In the genomic region with DNA sequence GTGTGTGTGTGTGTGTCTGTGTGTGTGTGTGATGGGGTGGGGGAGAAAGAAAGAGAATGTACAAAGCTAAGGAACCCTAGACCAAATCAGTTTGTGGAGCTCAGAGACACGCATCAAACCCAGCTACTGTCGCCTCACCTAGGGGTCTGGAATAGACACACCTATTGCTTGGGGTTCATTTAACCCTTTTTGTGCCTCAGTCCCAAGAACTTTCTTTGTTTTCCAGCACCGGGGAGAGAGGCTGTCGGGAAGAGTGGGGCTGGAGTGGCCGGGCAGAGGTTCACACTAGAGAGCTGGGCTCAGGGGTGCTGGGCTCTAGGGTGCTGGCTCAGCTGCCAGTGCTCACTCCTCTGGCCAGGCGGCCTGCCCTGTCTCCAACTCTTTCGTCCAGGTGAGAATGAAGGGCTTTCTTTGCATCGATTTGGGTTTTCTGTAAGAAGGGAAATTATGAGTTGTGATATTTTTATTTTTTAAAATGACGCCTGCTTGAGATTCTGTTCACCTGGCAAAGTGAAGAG, we compare ENCODE assay signal across 18 cellular contexts.
DNase-seq lines count a peak whose midpoint lies in the region; ATAC-seq and TF ChIP-seq lines count a peak whose summit lies in the region.
"Had no signal": no experiment of that assay in that cellular context is flagged by ENCODE, and none has a peak within 500 bp of the region (broad histone marks: within the 10 kb centered on the region; RNA-seq: fewer than 3 reads in every experiment).

No MANE protein-coding gene starts in this region.

- POLR2A ChIA-PET in activated naive CD8-positive, alpha-beta T cell treated with anti-CD3 and anti-CD28 coated beads, Interleukin-2, amount 10 ng/mL, durations not matched to agents 7 days and 5 days (lab: Charles Lee): no interaction called here
- POLR2A ChIA-PET in naive thymus-derived CD4-positive, alpha-beta T cell (lab: Charles Lee): no interaction called here

- intact Hi-C loops in naive thymus-derived CD4-positive, alpha-beta T cell (cut with micrococcal nuclease): no loop called here

- no peak overlapping the region for H3K27ac ChIP-seq in coronary artery
- H3K27ac ChIP-seq in naive thymus-derived CD4-positive, alpha-beta T cell (ENCODE audit: low read depth, low read length): no peak overlapping the region
- H3K27ac ChIP-seq in thoracic aorta: no peak overlapping the region
- H3K27ac ChIP-seq: esophagus muscularis mucosa, gastrocnemius medialis, left lung, VCaP had no signal

- peaks cover 2% of the 10 kb centered on the region for H3K36me3 Mint-ChIP-seq in activated naive CD8-positive, alpha-beta T cell treated with anti-CD3 and anti-CD28 coated beads, Interleukin-2, amount 10 ng/mL, durations not matched to agents 7 days and 5 days
- H3K36me3 Mint-ChIP-seq in activated naive CD8-positive, alpha-beta T cell treated with anti-CD3 and anti-CD28 coated beads, Interleukin-2, amount 50 U/mL, for 24 hours (ENCODE audit: low read depth): no peaks in the 10 kb centered on the region
- peaks cover 0 to 12% (median 0%) of the 10 kb centered on the region in 5 donors for H3K36me3 Mint-ChIP-seq in naive thymus-derived CD4-positive, alpha-beta T cell

- no peaks in the 10 kb centered on the region for H3K36me3 ChIP-seq in naive thymus-derived CD4-positive, alpha-beta T cell (ENCODE audit: control insufficient read depth in 2 of 3, insufficient read depth in 3 of 3, low read length in 3 of 3)
- H3K36me3 ChIP-seq in thoracic aorta: no peaks in the 10 kb centered on the region
- H3K36me3 ChIP-seq: BE2C, esophagus muscularis mucosa, gastrocnemius medialis, left lung had no signal

- H3K4me3 ChIP-seq in coronary artery: peak overlapping the region; percentile 57
- no peak overlapping the region for H3K4me3 ChIP-seq in naive thymus-derived CD4-positive, alpha-beta T cell (ENCODE audit: low read length)
- peak overlapping the region; percentile 64 for H3K4me3 ChIP-seq in thoracic aorta
- H3K4me3 ChIP-seq: esophagus muscularis mucosa, left lung had no signal

- H3K4me1 Mint-ChIP-seq in activated naive CD8-positive, alpha-beta T cell treated with anti-CD3 and anti-CD28 coated beads, Interleukin-2, amount 10 ng/mL, durations not matched to agents 7 days and 5 days: peaks cover 14% of the 10 kb centered on the region
- H3K4me1 Mint-ChIP-seq in activated naive CD8-positive, alpha-beta T cell treated with anti-CD3 and anti-CD28 coated beads, Interleukin-2, amount 50 U/mL, for 24 hours: peaks cover 8% of the 10 kb centered on the region
- H3K4me1 Mint-ChIP-seq in naive thymus-derived CD4-positive, alpha-beta T cell: peaks cover 0 to 26% (median 13%) of the 10 kb centered on the region in 7 donors

- no peaks in the 10 kb centered on the region for H3K4me1 ChIP-seq in naive thymus-derived CD4-positive, alpha-beta T cell (ENCODE audit: control insufficient read depth in 2 of 2, insufficient read depth in 2 of 2, low read length in 2 of 2)
- peaks cover 7 to 15% of the 10 kb centered on the region in 2 donors for H3K4me1 ChIP-seq in thoracic aorta (ENCODE audit: control insufficient read depth in 1 of 2, low read depth in 2 of 2)

- peaks cover 83% of the 10 kb centered on the region for H3K27me3 Mint-ChIP-seq in activated naive CD8-positive, alpha-beta T cell treated with anti-CD3 and anti-CD28 coated beads, Interleukin-2, amount 10 ng/mL, durations not matched to agents 7 days and 5 days
- H3K27me3 Mint-ChIP-seq in activated naive CD8-positive, alpha-beta T cell treated with anti-CD3 and anti-CD28 coated beads, Interleukin-2, amount 50 U/mL, for 24 hours: peaks cover 78% of the 10 kb centered on the region
- peaks cover 74 to 87% (median 82%) of the 10 kb centered on the region in 5 donors for H3K27me3 Mint-ChIP-seq in naive thymus-derived CD4-positive, alpha-beta T cell

- peaks cover 4 to 19% of the 10 kb centered on the region in 2 donors for H3K27me3 ChIP-seq in naive thymus-derived CD4-positive, alpha-beta T cell (ENCODE audit: control insufficient read depth in 2 of 2, insufficient read depth in 2 of 2, low read length in 2 of 2)
- H3K27me3 ChIP-seq in thoracic aorta (replicated peaks; ENCODE audit: insufficient read depth): peaks cover 6% of the 10 kb centered on the region
- H3K27me3 ChIP-seq: BE2C had no signal

- no peaks in the 10 kb centered on the region for H3K9me3 ChIP-seq in naive thymus-derived CD4-positive, alpha-beta T cell (ENCODE audit: control insufficient read depth in 2 of 3, low read length in 3 of 3)
- H3K9me3 ChIP-seq in thoracic aorta: no peaks in the 10 kb centered on the region
- H3K9me3 ChIP-seq: BE2C, esophagus muscularis mucosa, gastrocnemius medialis, left lung had no signal

- no peaks in the 10 kb centered on the region for H3K9me3 Mint-ChIP-seq in activated naive CD8-positive, alpha-beta T cell treated with anti-CD3 and anti-CD28 coated beads, Interleukin-2, amount 10 ng/mL, durations not matched to agents 7 days and 5 days
- no peaks in the 10 kb centered on the region for H3K9me3 Mint-ChIP-seq in activated naive CD8-positive, alpha-beta T cell treated with anti-CD3 and anti-CD28 coated beads, Interleukin-2, amount 50 U/mL, for 24 hours
- H3K9me3 Mint-ChIP-seq in naive thymus-derived CD4-positive, alpha-beta T cell: peaks cover 0 to 26% (median 1%) of the 10 kb centered on the region in 11 donors

- no peak for ATAC-seq in activated naive CD8-positive, alpha-beta T cell treated with anti-CD3 and anti-CD28 coated beads, Interleukin-2, amount 10 ng/mL, durations not matched to agents 7 days and 5 days (ENCODE audit: low read depth)
- ATAC-seq in activated naive CD8-positive, alpha-beta T cell treated with anti-CD3 and anti-CD28 coated beads, Interleukin-2, amount 50 U/mL, for 24 hours: no peak
- ATAC-seq in naive thymus-derived CD4-positive, alpha-beta T cell: no peak
- ATAC-seq in thoracic aorta (ENCODE audit: insufficient number of reproducible peaks, low FRiP score, low read depth): no peak
- ATAC-seq: T-helper 17 cell had no signal

- no peak overlapping the region for H3K27ac Mint-ChIP-seq in activated naive CD8-positive, alpha-beta T cell treated with anti-CD3 and anti-CD28 coated beads, Interleukin-2, amount 10 ng/mL, durations not matched to agents 7 days and 5 days
- no peak overlapping the region for H3K27ac Mint-ChIP-seq in activated naive CD8-positive, alpha-beta T cell treated with anti-CD3 and anti-CD28 coated beads, Interleukin-2, amount 50 U/mL, for 24 hours
- no peak overlapping the region for H3K27ac Mint-ChIP-seq in naive thymus-derived CD4-positive, alpha-beta T cell
- H3K27ac Mint-ChIP-seq: T-helper 17 cell had no signal

- no peak for TF ChIP-seq CTCF in coronary artery (IDR thresholded peaks at IDR 0.05)
- TF ChIP-seq CTCF in thoracic aorta (IDR thresholded peaks at IDR 0.05): no peak

- no peak for DNase-seq in activated naive CD8-positive, alpha-beta T cell treated with anti-CD3 and anti-CD28 coated beads, Interleukin-2, amount 10 ng/mL, durations not matched to agents 7 days and 5 days
- DNase-seq in activated naive CD8-positive, alpha-beta T cell treated with anti-CD3 and anti-CD28 coated beads, Interleukin-2, amount 50 U/mL, for 24 hours: no peak
- DNase-seq in coronary artery (ENCODE audit: low spot score) (no peak), thoracic aorta (ENCODE audit: low spot score) (no peak), HPDE6-E6E7 (ENCODE audit: extremely low spot score) (no peak), ureter (ENCODE audit: low spot score) (no peak), DMS79 (lab: John Stamatoyannopoulos, UW) (no peak)
- DNase-seq in naive thymus-derived CD4-positive, alpha-beta T cell: no peak
- DNase-seq: activated CD4-positive, alpha-beta T cell treated with anti-CD3 and anti-CD28 coated beads, Interleukin-2, amount 50 U/mL, for 48 hours; BE2C; gastrocnemius medialis; NCI-H1048; NCI-H2029 treated with DMSO at 0.1 percent for 48 hours; NCI-H446; T-helper 17 cell had no signal

- peak overlapping the region; percentile 40 for H3K4me3 Mint-ChIP-seq in activated naive CD8-positive, alpha-beta T cell treated with anti-CD3 and anti-CD28 coated beads, Interleukin-2, amount 10 ng/mL, durations not matched to agents 7 days and 5 days
- no peak overlapping the region for H3K4me3 Mint-ChIP-seq in activated naive CD8-positive, alpha-beta T cell treated with anti-CD3 and anti-CD28 coated beads, Interleukin-2, amount 50 U/mL, for 24 hours
- peak overlapping the region in 8 of 10 donors; percentile 7 to 66 (median 40) for H3K4me3 Mint-ChIP-seq in naive thymus-derived CD4-positive, alpha-beta T cell
- H3K4me3 Mint-ChIP-seq: T-helper 17 cell had no signal

- CTCF ChIA-PET in naive thymus-derived CD4-positive, alpha-beta T cell (lab: Charles Lee): no interaction called here
